19 cellular contexts compared by ENCODE assay signal in the genomic region with DNA sequence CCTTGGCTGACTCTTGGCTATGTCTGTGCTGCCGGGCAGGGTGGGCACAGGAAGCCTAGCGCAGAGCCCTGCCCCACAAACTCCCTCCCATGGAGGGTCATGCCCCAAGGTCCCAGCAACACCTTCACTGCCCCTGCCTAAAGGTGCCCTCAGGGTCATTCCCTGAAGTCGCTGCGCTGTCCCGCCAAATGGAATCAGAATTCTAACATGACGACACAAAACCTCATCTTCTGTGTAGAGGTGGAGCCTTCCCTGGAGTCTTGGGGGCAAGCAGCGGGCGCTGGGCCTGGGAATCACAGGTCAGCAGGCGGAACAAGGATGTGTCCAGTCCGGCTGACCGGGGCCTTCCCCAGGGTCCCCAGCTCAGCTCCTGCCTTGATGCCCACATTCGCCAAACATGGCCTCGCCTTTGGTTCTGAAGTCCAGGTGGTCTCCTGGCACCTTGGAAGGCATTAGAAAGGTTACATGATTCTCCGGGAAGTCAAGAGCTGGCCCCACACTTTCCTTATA. TPM values are rescaled to one million over a fixed set of nuclear protein-coding genes. Genes with fewer than 3 reads are reported as not detected.
A peak's percentile ranks its signal among the peaks of the same experiment; 100 is the strongest.
DNase-seq lines count a peak whose midpoint lies in the region; ATAC-seq, FAIRE-seq and TF ChIP-seq lines count a peak whose summit lies in the region.
"Had no signal": no experiment of that assay in that cellular context is flagged by ENCODE, and none has a peak within 500 bp of the region (broad histone marks: within the 10 kb centered on the region; RNA-seq: fewer than 3 reads in every experiment).

No MANE protein-coding gene starts in this region.

- no peak for TF ChIP-seq EP300 in K562 (IDR thresholded peaks at IDR 0.05; ENCODE audit: low read length)

- H3K79me2 ChIP-seq in K562 (ENCODE audit: control insufficient read depth, insufficient read depth, low read length) (no peaks in the 10 kb centered on the region), osteoblast (ENCODE audit: insufficient read depth, low read length) (no peaks in the 10 kb centered on the region)

- no peak for ATAC-seq in natural killer cell treated with Interleukin-12 subunit alpha and Interleukin-12 subunit beta and Interleukin-15 and Interleukin-18, amount 100 ng/mL, for 72 hours
- ATAC-seq in natural killer cell = no peak
- ATAC-seq in K562 = no peak
- no peak for ATAC-seq in naive thymus-derived CD8-positive, alpha-beta T cell
- ATAC-seq: CD8-positive, alpha-beta T cell had no signal

- H4K20me1 ChIP-seq in K562 (replicated peaks; ENCODE audit: control insufficient read depth, insufficient read depth, low read length) = peaks cover 3% of the 10 kb centered on the region; the same call in 1 of the 2 replicates
- no peaks in the 10 kb centered on the region for H4K20me1 ChIP-seq in osteoblast (ENCODE audit: insufficient read depth, low read length)

- H3K27ac Mint-ChIP-seq in natural killer cell treated with Interleukin-12 subunit alpha and Interleukin-12 subunit beta and Interleukin-15 and Interleukin-18, amount 100 ng/mL, for 72 hours = no peak overlapping the region
- H3K27ac Mint-ChIP-seq in natural killer cell = no peak overlapping the region
- peak overlapping the region; percentile 71 for H3K27ac Mint-ChIP-seq in nephron progenitor cell
- no peak overlapping the region for H3K27ac Mint-ChIP-seq in naive thymus-derived CD8-positive, alpha-beta T cell
- H3K27ac Mint-ChIP-seq: CD4-positive, CD25-positive, alpha-beta regulatory T cell; CD8-positive, alpha-beta T cell had no signal

- TF ChIP-seq CTCF in natural killer cell (IDR thresholded peaks at IDR 0.05) = no peak
- TF ChIP-seq CTCF in K562 (IDR thresholded peaks at IDR 0.05 in 2 of 3, conservative IDR thresholded peaks at IDR 0.05 in 1 of 3; ENCODE audit: insufficient read depth in 2 of 3, low read depth in 1 of 3, low read length in 3 of 3) = no peak
- no peak for TF ChIP-seq CTCF in nephron progenitor cell (IDR thresholded peaks at IDR 0.05)
- TF ChIP-seq CTCF in osteoblast (IDR thresholded peaks at IDR 0.05; ENCODE audit: extremely low read depth, low read depth, low read length) = no peak

- no peaks in the 10 kb centered on the region for H3K27me3 ChIP-seq in K562 (ENCODE audit: control insufficient read depth in 2 of 2, insufficient read depth in 2 of 2, low read length in 2 of 2)
- no peaks in the 10 kb centered on the region for H3K27me3 ChIP-seq in osteoblast (ENCODE audit: insufficient read depth, low read length)

- H3K27me3 Mint-ChIP-seq in natural killer cell treated with Interleukin-12 subunit alpha and Interleukin-12 subunit beta and Interleukin-15 and Interleukin-18, amount 100 ng/mL, for 72 hours = no peaks in the 10 kb centered on the region
- H3K27me3 Mint-ChIP-seq in natural killer cell (ENCODE audit: low read depth in 2 of 2) (no peaks in the 10 kb centered on the region), nephron progenitor cell (ENCODE audit: low read depth, poor library complexity) (no peaks in the 10 kb centered on the region)
- H3K27me3 Mint-ChIP-seq in naive thymus-derived CD8-positive, alpha-beta T cell = no peaks in the 10 kb centered on the region
- H3K27me3 Mint-ChIP-seq: CD4-positive, CD25-positive, alpha-beta regulatory T cell had no signal

- DNase-seq in natural killer cell treated with Interleukin-12 subunit alpha and Interleukin-12 subunit beta and Interleukin-15 and Interleukin-18, amount 100 ng/mL, for 72 hours (ENCODE audit: low spot score) = peak; percentile 34
- DNase-seq in natural killer cell (no peak), K562 (ENCODE audit: extremely low read depth in 1 of 4, low spot score in 3 of 4) (no peak), nephron progenitor cell (no peak), osteoblast (ENCODE audit: insufficient read length, low spot score, missing footprints) (peak; percentile 53), HK-2 (ENCODE audit: unreplicated experiment) (no peak), epidermal melanocyte (ENCODE audit: insufficient read length, low spot score) (no peak)
- DNase-seq in naive thymus-derived CD8-positive, alpha-beta T cell = no peak
- DNase-seq: Caco-2; CD4-positive, CD25-positive, alpha-beta regulatory T cell; CD8-positive, alpha-beta T cell; DMS153; DND-41; GM23248; H7; HCEC 1CT had no signal

- H3K4me1 ChIP-seq in K562 (replicated peaks in 1 of 2; ENCODE audit: control insufficient read depth in 2 of 2, insufficient read depth in 2 of 2, low read length in 2 of 2) (peaks cover 0 to 14% of the 10 kb centered on the region in 2 experiments; a peak in 1 of 5 replicates), osteoblast (ENCODE audit: insufficient read depth, low read length) (no peaks in the 10 kb centered on the region)
- H3K4me1 ChIP-seq: Caco-2 had no signal

- POLR2A ChIA-PET in K562 (lab: Yijun Ruan, JAX) = interaction anchor here (0.5 to 3.0 kb wide), 5 partner anchors 10 to 601 kb away, joined by 3 to 17 read pairs (median 3); no protein-coding TSS in a partner anchor
- POLR2A ChIA-PET in naive thymus-derived CD8-positive, alpha-beta T cell (lab: Charles Lee) = interaction anchor here (0.6 kb wide), 1 partner anchor 311 kb away, joined by 3 read pairs; no protein-coding TSS in a partner anchor

- CTCF ChIA-PET in K562 (lab: Yijun Ruan, JAX; ENCODE audit: low intra/inter-chr PET ratio) = no interaction called here

- BruUV-seq in K562 (replicated peaks; lab: Mats Ljungman, UMichigan) = no TSS peak

- H3K9me1 ChIP-seq in K562 (ENCODE audit: control insufficient read depth, insufficient read depth, low read length) = peaks cover 3% of the 10 kb centered on the region

- H3K4me2 ChIP-seq in K562 (ENCODE audit: insufficient read depth, low read length) (no peak overlapping the region), osteoblast (ENCODE audit: insufficient read depth, low read length) (no peak overlapping the region)

- intact Hi-C loops in natural killer cell (cut with micrococcal nuclease) (no loop called here), K562 (cut with micrococcal nuclease) (no loop called here)

- H3K4me3 ChIP-seq in K562 = no peak overlapping the region
- H3K4me3 ChIP-seq in osteoblast (ENCODE audit: insufficient read depth, low read length) = no peak overlapping the region
- H3K4me3 ChIP-seq: GM23248 had no signal

- WGBS in K562 (ENCODE audit: insufficient coverage, low coverage, missing lambda C conversion rate) = 98% methylated on average over 14 of the region's 14 CpGs

- H3K4me1 Mint-ChIP-seq in natural killer cell treated with Interleukin-12 subunit alpha and Interleukin-12 subunit beta and Interleukin-15 and Interleukin-18, amount 100 ng/mL, for 72 hours (ENCODE audit: low read depth in 2 of 2) = no peaks in the 10 kb centered on the region
- no peaks in the 10 kb centered on the region for H3K4me1 Mint-ChIP-seq in natural killer cell
- no peaks in the 10 kb centered on the region for H3K4me1 Mint-ChIP-seq in nephron progenitor cell
- no peaks in the 10 kb centered on the region for H3K4me1 Mint-ChIP-seq in naive thymus-derived CD8-positive, alpha-beta T cell
- H3K4me1 Mint-ChIP-seq: CD4-positive, CD25-positive, alpha-beta regulatory T cell had no signal

- H3K9ac ChIP-seq in K562 (ENCODE audit: insufficient read depth in 1 of 2, low read depth in 2 of 2, low read length in 2 of 2) = peak overlapping the region in 1 of 2 experiments; percentile 29; a peak in 1 of 4 replicates
- H3K9ac ChIP-seq: GM23248 had no signal

- TF ChIP-seq POLR2A in K562 (conservative IDR thresholded peaks at IDR 0.05) = no peak

- H3K36me3 Mint-ChIP-seq in natural killer cell treated with Interleukin-12 subunit alpha and Interleukin-12 subunit beta and Interleukin-15 and Interleukin-18, amount 100 ng/mL, for 72 hours = no peaks in the 10 kb centered on the region
- H3K36me3 Mint-ChIP-seq in natural killer cell (no peaks in the 10 kb centered on the region), nephron progenitor cell (ENCODE audit: low read depth) (peaks cover 12% of the 10 kb centered on the region)
- H3K36me3 Mint-ChIP-seq in naive thymus-derived CD8-positive, alpha-beta T cell = peaks cover 0 to 17% (median 0%) of the 10 kb centered on the region in 3 donors

- H2AFZ ChIP-seq in K562 (ENCODE audit: low read depth, low read length) = no peak overlapping the region
- no peak overlapping the region for H2AFZ ChIP-seq in osteoblast (ENCODE audit: low read length)
- H2AFZ ChIP-seq: GM23248 had no signal

- no peak for FAIRE-seq in K562 (lab: Jason Lieb, UNC)
- FAIRE-seq: G401.6, GM12892, H1 had no signal

- in situ Hi-C loops in K562 (cut with MboI) = no loop called here

- H3K9me3 ChIP-seq in K562 (replicated peaks; ENCODE audit: control insufficient read depth, insufficient read depth, low read depth, low read length) (no peaks in the 10 kb centered on the region), osteoblast (ENCODE audit: low read depth, low read length) (no peaks in the 10 kb centered on the region)
- H3K9me3 ChIP-seq: Caco-2 had no signal

- peaks cover 97% of the 10 kb centered on the region; the same call in 2 of the 3 replicates for H3K36me3 ChIP-seq in K562 (ENCODE audit: control insufficient read depth, insufficient read depth, low read length)
- peaks cover 22% of the 10 kb centered on the region for H3K36me3 ChIP-seq in osteoblast (ENCODE audit: insufficient read depth, low read length)

- no peak overlapping the region for H3K4me3 Mint-ChIP-seq in natural killer cell treated with Interleukin-12 subunit alpha and Interleukin-12 subunit beta and Interleukin-15 and Interleukin-18, amount 100 ng/mL, for 72 hours
- H3K4me3 Mint-ChIP-seq in natural killer cell (no peak overlapping the region), nephron progenitor cell (no peak overlapping the region)
- no peak overlapping the region for H3K4me3 Mint-ChIP-seq in naive thymus-derived CD8-positive, alpha-beta T cell
- H3K4me3 Mint-ChIP-seq: CD4-positive, CD25-positive, alpha-beta regulatory T cell; CD8-positive, alpha-beta T cell had no signal

- no peak for TF ChIP-seq RAD21 in K562 (CRISPR knock-in tag; conservative IDR thresholded peaks at IDR 0.05 in 1 of 2, IDR thresholded peaks at IDR 0.05 in 1 of 2)

- no peak overlapping the region for H3K27ac ChIP-seq in K562 (ENCODE audit: extremely low read depth, low read depth, low read length)
- no peak overlapping the region for H3K27ac ChIP-seq in osteoblast (ENCODE audit: low read depth, low read length)
- H3K27ac ChIP-seq: GM23248 had no signal

- H3K9me3 Mint-ChIP-seq in natural killer cell treated with Interleukin-12 subunit alpha and Interleukin-12 subunit beta and Interleukin-15 and Interleukin-18, amount 100 ng/mL, for 72 hours = no peaks in the 10 kb centered on the region
- H3K9me3 Mint-ChIP-seq in natural killer cell (no peaks in the 10 kb centered on the region), nephron progenitor cell (no peaks in the 10 kb centered on the region)
- H3K9me3 Mint-ChIP-seq in naive thymus-derived CD8-positive, alpha-beta T cell = no peaks in the 10 kb centered on the region
- H3K9me3 Mint-ChIP-seq: CD4-positive, CD25-positive, alpha-beta regulatory T cell; CD8-positive, alpha-beta T cell had no signal

RNA-seq across cellular contexts. Expression of gene TMEM201, which starts 17.3 kb away (rescaled TPM):
- 10 to 100 TPM; 16.5 to 51.0 TPM for total RNA-seq in natural killer cell treated with Interleukin-12 subunit alpha and Interleukin-12 subunit beta and Interleukin-15 and Interleukin-18, amount 100 ng/mL, for 72 hours
- 10 to 100 TPM in 1 of 3 donors, 1 to 10 TPM in 2; 7.3 to 10.2 (median 8.8) TPM for total RNA-seq in natural killer cell
- total RNA-seq in K562 (2011; cell fraction: chromatin; rRNA removed; ENCODE audit: low replicate concordance) = 31.6 and 91.3 TPM in 2 replicates
- total RNA-seq in K562 (2011; cell fraction: nucleolus; rRNA removed) = 68.6 and 78.7 TPM in 2 replicates
- 48.5 and 50.3 TPM in 2 replicates for total RNA-seq in K562 (2011; cell fraction: nucleoplasm; rRNA removed)
- total RNA-seq in K562 (2014; rRNA removed) = 9.0 and 16.5 TPM in 2 replicates
- total RNA-seq in K562 (2014; rRNA removed; fragmentation: Illumina TruSeq; extraction: Trizol) = 1.9 and 3.0 TPM in 2 replicates
- total RNA-seq in K562 (2015; rRNA removed; fragmentation: Illumina TruSeq; extraction: Trizol) = 7.4 and 9.0 TPM in 2 replicates
- total RNA-seq in K562 (2021) = 48.8 and 51.3 TPM in 2 replicates
- polyA plus RNA-seq in K562 (2011; rRNA removed) = 2.3 and 3.9 TPM in 2 replicates
- polyA plus RNA-seq in K562 (2011; cell fraction: cytosol; rRNA removed) = 3.0 and 6.9 TPM in 2 replicates
- 15.1 and 27.9 TPM in 2 replicates for polyA plus RNA-seq in K562 (2011; cell fraction: nucleus; rRNA removed)
- 18.3 and 22.2 TPM in 2 replicates for polyA plus RNA-seq in K562 (2012)
- 10.3 and 24.1 TPM in 2 replicates for polyA plus RNA-seq in K562 (2014; fragmentation: Illumina TruSeq; extraction: Trizol)
- polyA plus RNA-seq in K562 (2014; fragmentation: Nextera tagmentation; extraction: Ambion mirVana) = under 1 TPM; 0.42 to 0.46 TPM
- 14.7 and 15.4 TPM in 2 replicates for polyA plus RNA-seq in K562 (2014; rRNA removed)
- polyA minus RNA-seq in K562 (2011; rRNA and poly(A)+ RNA removed) = 2.8 and 4.0 TPM in 2 replicates
- polyA minus RNA-seq in K562 (2011; cell fraction: cytosol; rRNA and poly(A)+ RNA removed) = 15.2 and 18.0 TPM in 2 replicates
- 19.2 and 21.4 TPM in 2 replicates for polyA minus RNA-seq in K562 (2011; cell fraction: nucleus; rRNA and poly(A)+ RNA removed)
- 5.9 and 6.2 TPM in 2 replicates for total RNA-seq in osteoblast
- total RNA-seq in naive thymus-derived CD8-positive, alpha-beta T cell = 1 to 10 TPM; 8.8 to 9.2 TPM
- 1 to 10 TPM in 2 of 3 donors, under 1 TPM in 1; 0.73 to 2.2 (median 1.1) TPM for polyA plus RNA-seq in naive thymus-derived CD8-positive, alpha-beta T cell

RNA-seq across cellular contexts. Expression of gene PIK3CD, which starts 45.5 kb away (rescaled TPM):
- total RNA-seq in natural killer cell treated with Interleukin-12 subunit alpha and Interleukin-12 subunit beta and Interleukin-15 and Interleukin-18, amount 100 ng/mL, for 72 hours = 100 to 1,000 TPM; 273 to 444 TPM
- total RNA-seq in natural killer cell (100 to 1,000 TPM; 171 to 240 (median 198) TPM), K562 (2014; rRNA removed) (7.4 and 15.2 TPM in 2 replicates), K562 (2014; rRNA removed; fragmentation: Illumina TruSeq; extraction: Trizol) (4.4 and 5.1 TPM in 2 replicates), K562 (2015; rRNA removed; fragmentation: Illumina TruSeq; extraction: Trizol) (7.2 and 8.2 TPM in 2 replicates), K562 (2021) (19.5 and 20.8 TPM in 2 replicates), osteoblast (12.7 and 14.1 TPM in 2 replicates)
- 17.5 and 44.3 TPM in 2 replicates for total RNA-seq in K562 (2011; cell fraction: chromatin; rRNA removed; ENCODE audit: low replicate concordance)
- 32.4 and 33.3 TPM in 2 replicates for total RNA-seq in K562 (2011; cell fraction: nucleolus; rRNA removed)
- 16.6 and 20.1 TPM in 2 replicates for total RNA-seq in K562 (2011; cell fraction: nucleoplasm; rRNA removed)
- polyA plus RNA-seq in K562 (2011; rRNA removed) (5.6 and 14.8 TPM in 2 replicates), K562 (2014; fragmentation: Illumina TruSeq; extraction: Trizol) (9.5 and 12.5 TPM in 2 replicates), K562 (2014; fragmentation: Nextera tagmentation; extraction: Ambion mirVana) (1 to 10 TPM; 1.8 to 2.0 TPM), K562 (2014; rRNA removed) (10.8 and 11.1 TPM in 2 replicates)
- polyA plus RNA-seq in K562 (2011; cell fraction: cytosol; rRNA removed) = 8.3 and 11.4 TPM in 2 replicates
- 24.4 and 38.0 TPM in 2 replicates for polyA plus RNA-seq in K562 (2011; cell fraction: nucleus; rRNA removed)
- 11.3 and 21.5 TPM in 2 replicates for polyA plus RNA-seq in K562 (2012)
- polyA minus RNA-seq in K562 (2011; rRNA and poly(A)+ RNA removed) = 5.2 and 8.9 TPM in 2 replicates
- polyA minus RNA-seq in K562 (2011; cell fraction: cytosol; rRNA and poly(A)+ RNA removed) = 7.1 and 15.0 TPM in 2 replicates
- 12.5 and 24.8 TPM in 2 replicates for polyA minus RNA-seq in K562 (2011; cell fraction: nucleus; rRNA and poly(A)+ RNA removed)
- total RNA-seq in naive thymus-derived CD8-positive, alpha-beta T cell = 100 to 1,000 TPM; 334 to 343 TPM
- polyA plus RNA-seq in naive thymus-derived CD8-positive, alpha-beta T cell = 100 to 1,000 TPM in 1 of 3 donors, 10 to 100 TPM in 2; 56.8 to 166 (median 87.4) TPM

Comparison
In these comparisons a context has a peak if more than half of its experiments do, and no peak if none do; other contexts are left out.
1. DNase-seq: peak in natural killer cell treated with Interleukin-12 subunit alpha and Interleukin-12 subunit beta and Interleukin-15 and Interleukin-18, amount 100 ng/mL, for 72 hours (single experiment) and osteoblast (single experiment); none in natural killer cell (single experiment), K562 (0 of 4), nephron progenitor cell (single experiment), HK-2 (single experiment), naive thymus-derived CD8-positive, alpha-beta T cell (0 of 10) and epidermal melanocyte (single experiment).